In genomic region chr3:11638669-11639402, GRCh38 we compare ENCODE assay signal across 10 cellular contexts. TPM values are rescaled to one million over a fixed set of nuclear protein-coding genes. Genes with fewer than 3 reads are reported as not detected.
DNase-seq lines count a peak whose midpoint lies in the region; ATAC-seq lines count a peak whose summit lies in the region.
"Had no signal": no experiment of that assay in that cellular context is flagged by ENCODE, and none has a peak within 500 bp of the region (broad histone marks: within the 10 kb centered on the region; RNA-seq: fewer than 3 reads in every experiment).

No MANE protein-coding gene starts in this region.

- H3K4me1 Mint-ChIP-seq in activated naive CD8-positive, alpha-beta T cell (ENCODE audit: low read depth): peaks cover 80% of the 10 kb centered on the region
- peaks cover 55% of the 10 kb centered on the region for H3K4me1 Mint-ChIP-seq in activated CD4-positive, alpha-beta memory T cell treated with anti-CD3 and anti-CD28 coated beads for 36 hours (ENCODE audit: low read depth)

- H3K36me3 ChIP-seq in Karpas-422 (ENCODE audit: insufficient read depth, low read length): no peaks in the 10 kb centered on the region
- no peaks in the 10 kb centered on the region for H3K36me3 ChIP-seq in skeletal muscle tissue (ENCODE audit: control insufficient read depth in 3 of 3, insufficient read depth in 3 of 3, low read length in 3 of 3)

- H3K36me3 Mint-ChIP-seq in activated naive CD8-positive, alpha-beta T cell: peaks cover 4% of the 10 kb centered on the region
- peaks cover 2% of the 10 kb centered on the region for H3K36me3 Mint-ChIP-seq in activated CD4-positive, alpha-beta memory T cell treated with anti-CD3 and anti-CD28 coated beads for 36 hours

- H3K4me3 ChIP-seq in Karpas-422 (ENCODE audit: low read length) (peak overlapping the region; percentile 5; the same call in 1 of the 2 replicates), skeletal muscle tissue (ENCODE audit: low read length in 3 of 3) (peak overlapping the region; percentile 60 to 94 (median 68))

- intact Hi-C loops in left ventricle myocardium superior (cut with micrococcal nuclease): loop anchor here (10.0 kb wide), 1 partner anchor 54 kb away; no protein-coding TSS in a partner anchor
- intact Hi-C loops in activated CD4-positive, alpha-beta memory T cell treated with anti-CD3 and anti-CD28 coated beads for 36 hours (cut with micrococcal nuclease): no loop called here

- H3K9me2 ChIP-seq in Karpas-422 (replicated peaks; ENCODE audit: insufficient read depth, low read length): no peaks in the 10 kb centered on the region

- H3K9ac ChIP-seq in Karpas-422 (ENCODE audit: low read length): 0 out of 2 replicates have a peak overlapping the region, but pooled peaks have one; percentile 14
- peak overlapping the region; percentile 47 to 66 (median 61) for H3K9ac ChIP-seq in skeletal muscle tissue (ENCODE audit: low read depth in 1 of 3, low read length in 3 of 3)

- H3K4me1 ChIP-seq in Karpas-422 (ENCODE audit: low read length) (peaks cover 62% of the 10 kb centered on the region), skeletal muscle tissue (ENCODE audit: control insufficient read depth in 3 of 3, insufficient read depth in 3 of 3, low read length in 3 of 3) (peaks cover 60 to 65% (median 60%) of the 10 kb centered on the region in 3 donors)

- H3K27me3 Mint-ChIP-seq in activated naive CD8-positive, alpha-beta T cell: no peaks in the 10 kb centered on the region
- H3K27me3 Mint-ChIP-seq in activated CD4-positive, alpha-beta memory T cell treated with anti-CD3 and anti-CD28 coated beads for 36 hours: no peaks in the 10 kb centered on the region
- H3K27me3 Mint-ChIP-seq: activated B cell treated with CpG ODN at 0.5 μM for 24 hours had no signal

- no peak overlapping the region for H3K27ac Mint-ChIP-seq in activated naive CD8-positive, alpha-beta T cell
- H3K27ac Mint-ChIP-seq in activated CD4-positive, alpha-beta memory T cell treated with anti-CD3 and anti-CD28 coated beads for 36 hours: no peak overlapping the region
- H3K27ac Mint-ChIP-seq: activated B cell treated with CpG ODN at 0.5 μM for 24 hours had no signal

- H3K79me2 ChIP-seq in Karpas-422 (ENCODE audit: low read length): peaks cover 98% of the 10 kb centered on the region

- ATAC-seq in left ventricle myocardium superior: peak; percentile 0

- H2AFZ ChIP-seq in Karpas-422 (ENCODE audit: low read length): no peak overlapping the region

- peak overlapping the region; percentile 24 for H3K4me3 Mint-ChIP-seq in activated naive CD8-positive, alpha-beta T cell
- H3K4me3 Mint-ChIP-seq in activated CD4-positive, alpha-beta memory T cell treated with anti-CD3 and anti-CD28 coated beads for 36 hours: no peak overlapping the region
- H3K4me3 Mint-ChIP-seq: activated B cell treated with CpG ODN at 0.5 μM for 24 hours had no signal

- H3K9me3 ChIP-seq in Karpas-422 (ENCODE audit: low read length) (no peaks in the 10 kb centered on the region), skeletal muscle tissue (ENCODE audit: control insufficient read depth in 3 of 3, low read length in 3 of 3) (no peaks in the 10 kb centered on the region)

- no peaks in the 10 kb centered on the region for H3K9me3 Mint-ChIP-seq in activated naive CD8-positive, alpha-beta T cell (ENCODE audit: low read depth)
- H3K9me3 Mint-ChIP-seq in activated CD4-positive, alpha-beta memory T cell treated with anti-CD3 and anti-CD28 coated beads for 36 hours: no peaks in the 10 kb centered on the region
- H3K9me3 Mint-ChIP-seq: activated B cell treated with CpG ODN at 0.5 μM for 24 hours had no signal

- DNase-seq in Karpas-422: no peak
- peak; percentile 47 for DNase-seq in left ventricle myocardium superior
- DNase-seq in NCI-H2081 treated with DMSO at 0.1 percent for 48 hours (lab: John Stamatoyannopoulos, UW): no peak
- DNase-seq in T1000 (lab: John Stamatoyannopoulos, UW): no peak
- DNase-seq in GOT3 (lab: John Stamatoyannopoulos, UW): no peak
- no peak for DNase-seq in activated CD4-positive, alpha-beta memory T cell treated with anti-CD3 and anti-CD28 coated beads for 36 hours
- DNase-seq: activated B cell treated with CpG ODN at 0.5 μM for 24 hours, KG1 had no signal

- CTCF ChIA-PET in activated CD4-positive, alpha-beta memory T cell treated with anti-CD3 and anti-CD28 coated beads for 36 hours (lab: Charles Lee): interaction anchor here (1.3 to 1.4 kb wide), 2 partner anchors 13 to 165 kb away, joined by 5 to 7 read pairs; no protein-coding TSS in a partner anchor

- no peak overlapping the region for H3K27ac ChIP-seq in Karpas-422 (ENCODE audit: low read length)
- peak overlapping the region; percentile 98 for H3K27ac ChIP-seq in skeletal muscle tissue (ENCODE audit: low read depth, low read length)

- POLR2A ChIA-PET in activated CD4-positive, alpha-beta memory T cell treated with anti-CD3 and anti-CD28 coated beads for 36 hours (lab: Charles Lee): no interaction called here

- peak overlapping the region; percentile 74 for H3K4me2 ChIP-seq in Karpas-422 (ENCODE audit: low read depth, low read length, poor library complexity, severe bottlenecking)

- H3K27me3 ChIP-seq in Karpas-422 (ENCODE audit: low read length) (no peaks in the 10 kb centered on the region), skeletal muscle tissue (ENCODE audit: control insufficient read depth in 3 of 3, insufficient read depth in 3 of 3, low read length in 3 of 3) (no peaks in the 10 kb centered on the region)

- peaks cover 48% of the 10 kb centered on the region; the same call in 1 of the 2 replicates for H4K20me1 ChIP-seq in Karpas-422 (ENCODE audit: insufficient read depth, low read depth, low read length)

RNA-seq across cellular contexts. Expression of gene VGLL4, which starts 4.9 kb away (rescaled TPM):
- 125 and 152 TPM in 2 replicates for total RNA-seq in Karpas-422 (2014; rRNA removed; shearing (Covaris generic); ENCODE audit: low replicate concordance)
- total RNA-seq in left ventricle myocardium superior (26.2 TPM), skeletal muscle tissue (53.8 TPM)
- total RNA-seq in activated CD4-positive, alpha-beta memory T cell treated with anti-CD3 and anti-CD28 coated beads for 36 hours: 10 to 100 TPM; 18.2 to 18.7 TPM
